1 cellular context compared by ENCODE assay signal in genomic region chrX:154515803-154516654, GRCh38.
TF ChIP-seq lines count a peak whose summit lies in the region.

A gene with protein sequence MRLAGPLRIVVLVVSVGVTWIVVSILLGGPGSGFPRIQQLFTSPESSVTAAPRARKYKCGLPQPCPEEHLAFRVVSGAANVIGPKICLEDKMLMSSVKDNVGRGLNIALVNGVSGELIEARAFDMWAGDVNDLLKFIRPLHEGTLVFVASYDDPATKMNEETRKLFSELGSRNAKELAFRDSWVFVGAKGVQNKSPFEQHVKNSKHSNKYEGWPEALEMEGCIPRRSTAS (minus strand): TSS chrX:154516232. CDS start chrX:154515772, 460 bp downstream.

TF ChIP-seq in HCT116, 20 proteins besides CTCF, POLR2A, EP300 and RAD21 (continued from another document):
- TF ChIP-seq ZBTB33 (IDR thresholded peaks at IDR 0.05; ENCODE audit: extremely low read depth, insufficient replicate concordance, low read length) = no peak
